Comparison of ENCODE assay signal across 1 cellular context in genomic region chr11:46672381-46672839, GRCh38.
TF ChIP-seq lines count a peak whose summit lies in the region.

No MANE protein-coding gene starts in this region.

TF ChIP-seq in GM12878, 131 proteins besides CTCF, POLR2A, EP300 and RAD21:
- TF ChIP-seq SPI1 (IDR thresholded peaks at IDR 0.05; ENCODE audit: borderline replicate concordance, insufficient read depth, low read depth, low read length) (no peak), ZNF592 (IDR thresholded peaks at IDR 0.05) (no peak), TBL1XR1 (IDR thresholded peaks at IDR 0.05; ENCODE audit: low read depth, low read length) (no peak), E2F4 (IDR thresholded peaks at IDR 0.05; ENCODE audit: low read depth, low read length) (no peak), ZBTB11 (CRISPR knock-in tag; IDR thresholded peaks at IDR 0.05) (no peak), HDAC2 (IDR thresholded peaks at IDR 0.05) (no peak), SMC3 (IDR thresholded peaks at IDR 0.05; ENCODE audit: borderline replicate concordance, low read length) (no peak), HDGF (IDR thresholded peaks at IDR 0.05) (no peak), WRNIP1 (IDR thresholded peaks at IDR 0.05; ENCODE audit: borderline replicate concordance, low read depth, low read length) (no peak)
- TF ChIP-seq, protein P1, sequence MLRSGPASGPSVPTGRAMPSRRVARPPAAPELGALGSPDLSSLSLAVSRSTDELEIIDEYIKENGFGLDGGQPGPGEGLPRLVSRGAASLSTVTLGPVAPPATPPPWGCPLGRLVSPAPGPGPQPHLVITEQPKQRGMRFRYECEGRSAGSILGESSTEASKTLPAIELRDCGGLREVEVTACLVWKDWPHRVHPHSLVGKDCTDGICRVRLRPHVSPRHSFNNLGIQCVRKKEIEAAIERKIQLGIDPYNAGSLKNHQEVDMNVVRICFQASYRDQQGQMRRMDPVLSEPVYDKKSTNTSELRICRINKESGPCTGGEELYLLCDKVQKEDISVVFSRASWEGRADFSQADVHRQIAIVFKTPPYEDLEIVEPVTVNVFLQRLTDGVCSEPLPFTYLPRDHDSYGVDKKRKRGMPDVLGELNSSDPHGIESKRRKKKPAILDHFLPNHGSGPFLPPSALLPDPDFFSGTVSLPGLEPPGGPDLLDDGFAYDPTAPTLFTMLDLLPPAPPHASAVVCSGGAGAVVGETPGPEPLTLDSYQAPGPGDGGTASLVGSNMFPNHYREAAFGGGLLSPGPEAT (IDR thresholded peaks at IDR 0.05; ENCODE audit: low read depth), result no peak
